ENCODE assay signal across 7 cellular contexts in genomic region chr5:101977729-101978345, GRCh38.
DNase-seq lines count a peak whose midpoint lies in the region; ATAC-seq and TF ChIP-seq lines count a peak whose summit lies in the region.

No MANE protein-coding gene starts in this region.

- H3K4me3 ChIP-seq in epithelial cell of esophagus (ENCODE audit: low read length): no peak overlapping the region

- peak; percentile 96 for ATAC-seq in GM21786 (IDR thresholded peaks at IDR 0.05; ENCODE audit: unreplicated experiment)
- no peak for ATAC-seq in effector memory CD8-positive, alpha-beta T cell (replicated peaks)

- no peaks in the 10 kb centered on the region for H3K27me3 Mint-ChIP-seq in effector memory CD8-positive, alpha-beta T cell

- H3K9me3 Mint-ChIP-seq in effector memory CD8-positive, alpha-beta T cell: no peaks in the 10 kb centered on the region

- no peak for TF ChIP-seq EP300 in Ishikawa (IDR thresholded peaks at IDR 0.05; ENCODE audit: borderline replicate concordance)

- DNase-seq in OCI-M1 (lab: John Stamatoyannopoulos, UW) (peak; percentile 80), epithelial cell of esophagus (ENCODE audit: low read depth) (peak; percentile 54), pons (ENCODE audit: low spot score) (peak; percentile 60)
- DNase-seq in effector memory CD8-positive, alpha-beta T cell: no peak

- H3K4me1 Mint-ChIP-seq in effector memory CD8-positive, alpha-beta T cell (ENCODE audit: low read depth in 2 of 2): no peaks in the 10 kb centered on the region

- no peaks in the 10 kb centered on the region for H3K36me3 Mint-ChIP-seq in effector memory CD8-positive, alpha-beta T cell (ENCODE audit: insufficient read depth)

- no peak overlapping the region for H3K27ac Mint-ChIP-seq in effector memory CD8-positive, alpha-beta T cell

- TF ChIP-seq RAD21 in Ishikawa (IDR thresholded peaks at IDR 0.05; ENCODE audit: low read depth): peak; percentile 79

- no peak overlapping the region for H3K4me3 Mint-ChIP-seq in effector memory CD8-positive, alpha-beta T cell

- peak; percentile 68 for TF ChIP-seq CTCF in GM12873 (IDR thresholded peaks at IDR 0.05; ENCODE audit: insufficient read depth, low read depth, low read length, missing control alignments)
- TF ChIP-seq CTCF in epithelial cell of esophagus (IDR thresholded peaks at IDR 0.05; ENCODE audit: insufficient read depth, low read depth, low read length, missing control alignments): peak; percentile 60

TF ChIP-seq in Ishikawa, 13 proteins besides CTCF, POLR2A, EP300 and RAD21:
- TF ChIP-seq CREB1 (IDR thresholded peaks at IDR 0.05; ENCODE audit: low read depth): no peak
- TF ChIP-seq, protein P1, sequence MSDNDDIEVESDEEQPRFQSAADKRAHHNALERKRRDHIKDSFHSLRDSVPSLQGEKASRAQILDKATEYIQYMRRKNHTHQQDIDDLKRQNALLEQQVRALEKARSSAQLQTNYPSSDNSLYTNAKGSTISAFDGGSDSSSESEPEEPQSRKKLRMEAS (IDR thresholded peaks at IDR 0.05): no peak
- TF ChIP-seq, protein P2, sequence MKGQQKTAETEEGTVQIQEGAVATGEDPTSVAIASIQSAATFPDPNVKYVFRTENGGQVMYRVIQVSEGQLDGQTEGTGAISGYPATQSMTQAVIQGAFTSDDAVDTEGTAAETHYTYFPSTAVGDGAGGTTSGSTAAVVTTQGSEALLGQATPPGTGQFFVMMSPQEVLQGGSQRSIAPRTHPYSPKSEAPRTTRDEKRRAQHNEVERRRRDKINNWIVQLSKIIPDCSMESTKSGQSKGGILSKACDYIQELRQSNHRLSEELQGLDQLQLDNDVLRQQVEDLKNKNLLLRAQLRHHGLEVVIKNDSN (IDR thresholded peaks at IDR 0.05): no peak
- no peak for TF ChIP-seq REST (IDR thresholded peaks at IDR 0.05; ENCODE audit: low read depth)
- no peak for TF ChIP-seq EGR1 (IDR thresholded peaks at IDR 0.05)
- TF ChIP-seq FOXM1 (IDR thresholded peaks at IDR 0.05; ENCODE audit: borderline replicate concordance, low read depth): no peak
- no peak for TF ChIP-seq TEAD4 (IDR thresholded peaks at IDR 0.05)
- no peak for TF ChIP-seq CEBPB (IDR thresholded peaks at IDR 0.05)
- TF ChIP-seq TAF1 (IDR thresholded peaks at IDR 0.05; ENCODE audit: low read depth): no peak
- TF ChIP-seq NFIC (IDR thresholded peaks at IDR 0.05): no peak
- no peak for TF ChIP-seq ZBTB7A (IDR thresholded peaks at IDR 0.05; ENCODE audit: low read depth)
- TF ChIP-seq YY1 (IDR thresholded peaks at IDR 0.05; ENCODE audit: low read depth): no peak
- TF ChIP-seq TCF12 (IDR thresholded peaks at IDR 0.05; ENCODE audit: low read depth): no peak

Comparison
In these comparisons a context has a peak if more than half of its experiments do, and no peak if none do; other contexts are left out.
1. DNase-seq: peak in OCI-M1 (single experiment), epithelial cell of esophagus (single experiment) and pons (single experiment); none in effector memory CD8-positive, alpha-beta T cell (0 of 3).